Comparison of ENCODE assay signal across 24 cellular contexts in the genomic region with DNA sequence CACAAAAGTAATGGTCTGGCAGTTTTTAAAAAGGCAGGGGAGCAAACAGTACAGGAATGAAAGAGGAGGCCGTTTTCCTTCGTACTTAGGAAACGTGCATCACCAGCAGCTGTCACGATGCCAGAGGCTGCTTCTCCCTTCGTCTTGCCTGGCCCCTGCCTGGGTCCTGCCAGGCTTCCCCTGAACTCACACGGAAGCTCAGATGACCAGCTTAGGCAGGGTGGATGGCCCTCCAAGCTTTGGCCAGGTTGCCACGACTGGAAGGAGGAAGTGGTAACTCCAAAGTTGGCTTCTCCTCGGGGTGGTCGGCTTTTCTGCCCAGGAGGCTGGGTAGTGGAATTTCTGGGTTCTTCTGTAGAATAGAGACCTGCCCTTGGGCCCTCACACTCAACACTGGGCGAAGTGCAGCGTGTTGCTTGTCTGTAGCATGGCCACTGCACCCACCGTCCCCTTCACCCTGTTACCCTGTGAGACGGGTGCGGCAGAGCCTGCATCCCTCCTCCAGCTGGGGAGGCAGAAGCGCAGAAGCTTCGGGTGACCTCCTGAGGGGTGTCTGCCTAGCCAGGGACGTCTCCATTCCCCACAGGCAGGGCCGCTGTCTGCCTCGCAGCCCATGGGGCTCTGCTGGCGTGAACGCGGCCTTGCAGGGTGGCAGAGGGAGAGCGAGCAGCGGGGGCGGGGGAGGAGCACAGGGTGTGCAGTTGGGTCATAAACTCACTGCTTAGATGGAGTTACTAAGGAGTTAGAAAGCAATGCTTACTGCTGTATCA. TPM values are rescaled to one million over a fixed set of nuclear protein-coding genes. Genes with fewer than 3 reads are reported as not detected.
"Had no signal": no experiment of that assay in that cellular context is flagged by ENCODE, and none has a peak within 500 bp of the region (broad histone marks: within the 10 kb centered on the region; RNA-seq: fewer than 3 reads in every experiment).

No MANE protein-coding gene starts in this region.

- H3K27me3 ChIP-seq: colonic mucosa, heart left ventricle, neural progenitor cell, tibial artery had no signal

- H3K27me3 Mint-ChIP-seq: naive thymus-derived CD4-positive, alpha-beta T cell; stimulated activated naive CD8-positive, alpha-beta T cell treated with anti-CD3 and anti-CD28 coated beads, Interleukin-15, amount 100 ng/mL, for 72 hours had no signal

- H3K4me1 Mint-ChIP-seq: neural progenitor cell had no signal

- H3K27ac ChIP-seq: colonic mucosa, heart left ventricle, neural progenitor cell, prostate gland, tibial artery, VCaP had no signal

- H3K9me3 ChIP-seq: colonic mucosa, heart left ventricle, prostate gland, tibial artery had no signal

- H3K27ac Mint-ChIP-seq: activated CD8-positive, alpha-beta T cell treated with anti-CD3 and anti-CD28 coated beads, Interleukin-2, amount 10 ng/mL, durations not matched to agents 7 days and 5 days; neural progenitor cell; stimulated activated naive CD8-positive, alpha-beta T cell treated with anti-CD3 and anti-CD28 coated beads, Interleukin-15, amount 100 ng/mL, for 72 hours; T-helper 2 cell treated with Interferon-gamma antibody and Interleukin-4, amounts not matched to agents 5 μg/mL and 100 μg/mL, for 36 hours had no signal

- H3K36me3 ChIP-seq: neural progenitor cell had no signal

- H3K4me3 Mint-ChIP-seq: activated CD8-positive, alpha-beta T cell treated with anti-CD3 and anti-CD28 coated beads, Interleukin-2, amount 10 ng/mL, durations not matched to agents 7 days and 5 days; activated T-helper 1 cell treated with anti-CD3 and anti-CD28 coated beads, Interleukin-12 subunit alpha, Interleukin-12 subunit beta, Interleukin-2, Interleukin-4 antibody, amounts not matched to agents 30 ng/mL and 10 ng/mL and 1 ng/mL, durations not matched to agents 14 hours and 24 hours and 36 hours; neural progenitor cell; stimulated activated naive CD8-positive, alpha-beta T cell treated with anti-CD3 and anti-CD28 coated beads, Interleukin-15, amount 100 ng/mL, for 72 hours; T-helper 2 cell treated with Interferon-gamma antibody and Interleukin-4, amounts not matched to agents 5 μg/mL and 100 μg/mL, for 36 hours had no signal

- H3K9me3 Mint-ChIP-seq: activated naive CD4-positive, alpha-beta T cell treated with anti-CD3 and anti-CD28 coated beads, Interleukin-2, amount 50 U/mL, for 72 hours; activated T-helper 1 cell treated with anti-CD3 and anti-CD28 coated beads, Interleukin-12 subunit alpha, Interleukin-12 subunit beta, Interleukin-2, Interleukin-4 antibody, amounts not matched to agents 30 ng/mL and 10 ng/mL and 1 ng/mL, durations not matched to agents 14 hours and 24 hours and 36 hours; naive thymus-derived CD4-positive, alpha-beta T cell; neural progenitor cell; stimulated activated naive CD8-positive, alpha-beta T cell treated with anti-CD3 and anti-CD28 coated beads, Interleukin-15, amount 100 ng/mL, for 72 hours; T-helper 2 cell treated with Interferon-gamma antibody and Interleukin-4, amounts not matched to agents 5 μg/mL and 100 μg/mL, for 36 hours had no signal

- H3K4me1 ChIP-seq: colonic mucosa, neural progenitor cell, prostate gland, tibial artery had no signal

- ATAC-seq: activated CD8-positive, alpha-beta T cell treated with anti-CD3 and anti-CD28 coated beads, Interleukin-2, amount 10 ng/mL, durations not matched to agents 7 days and 5 days; heart left ventricle; left lobe of liver; naive thymus-derived CD4-positive, alpha-beta T cell; stimulated activated naive CD8-positive, alpha-beta T cell treated with anti-CD3 and anti-CD28 coated beads, Interleukin-15, amount 100 ng/mL, for 72 hours had no signal

- DNase-seq: activated CD4-positive, alpha-beta T cell treated with anti-CD3 and anti-CD28 coated beads, Interleukin-2, amount 50 U/mL, for 1 hour; activated CD4-positive, CD25-positive, alpha-beta regulatory T cell treated with anti-CD3 and anti-CD28 coated beads, Interleukin-2, amount 50 U/mL, for 72 hours; activated CD8-positive, alpha-beta T cell treated with anti-CD3 and anti-CD28 coated beads, Interleukin-2, amount 10 ng/mL, durations not matched to agents 7 days and 5 days; activated gamma-delta T cell; central memory CD4-positive, alpha-beta T cell; colonic mucosa; naive thymus-derived CD4-positive, alpha-beta T cell; stimulated activated CD4-positive, alpha-beta T cell treated with anti-CD3 and anti-CD28 coated beads, Interleukin-12 subunit alpha, Interleukin-12 subunit beta, amount 100 ng/mL, for 4 hours; stimulated activated naive CD8-positive, alpha-beta T cell treated with anti-CD3 and anti-CD28 coated beads, Interleukin-15, amount 100 ng/mL, for 72 hours; tibial artery had no signal

- H3K4me3 ChIP-seq: colonic mucosa, heart left ventricle, lung, neural progenitor cell, prostate gland, tibial artery had no signal

RNA-seq across cellular contexts. Expression of a gene that starts 43.2 kb away (rescaled TPM):
- total RNA-seq: activated CD8-positive, alpha-beta T cell treated with anti-CD3 and anti-CD28 coated beads, Interleukin-2, amount 10 ng/mL, durations not matched to agents 7 days and 5 days; activated naive CD4-positive, alpha-beta T cell treated with anti-CD3 and anti-CD28 coated beads, Interleukin-2, amount 50 U/mL, for 72 hours; activated T-helper 1 cell treated with anti-CD3 and anti-CD28 coated beads, Interleukin-12 subunit alpha, Interleukin-12 subunit beta, Interleukin-2, Interleukin-4 antibody, amounts not matched to agents 30 ng/mL and 10 ng/mL and 1 ng/mL, durations not matched to agents 14 hours and 24 hours and 36 hours; astrocyte; colonic mucosa; epithelial cell of proximal tubule; fibroblast of villous mesenchyme; heart left ventricle; left lobe of liver; lung; naive thymus-derived CD4-positive, alpha-beta T cell; osteocyte; urinary bladder had no signal
